In the genomic region with DNA sequence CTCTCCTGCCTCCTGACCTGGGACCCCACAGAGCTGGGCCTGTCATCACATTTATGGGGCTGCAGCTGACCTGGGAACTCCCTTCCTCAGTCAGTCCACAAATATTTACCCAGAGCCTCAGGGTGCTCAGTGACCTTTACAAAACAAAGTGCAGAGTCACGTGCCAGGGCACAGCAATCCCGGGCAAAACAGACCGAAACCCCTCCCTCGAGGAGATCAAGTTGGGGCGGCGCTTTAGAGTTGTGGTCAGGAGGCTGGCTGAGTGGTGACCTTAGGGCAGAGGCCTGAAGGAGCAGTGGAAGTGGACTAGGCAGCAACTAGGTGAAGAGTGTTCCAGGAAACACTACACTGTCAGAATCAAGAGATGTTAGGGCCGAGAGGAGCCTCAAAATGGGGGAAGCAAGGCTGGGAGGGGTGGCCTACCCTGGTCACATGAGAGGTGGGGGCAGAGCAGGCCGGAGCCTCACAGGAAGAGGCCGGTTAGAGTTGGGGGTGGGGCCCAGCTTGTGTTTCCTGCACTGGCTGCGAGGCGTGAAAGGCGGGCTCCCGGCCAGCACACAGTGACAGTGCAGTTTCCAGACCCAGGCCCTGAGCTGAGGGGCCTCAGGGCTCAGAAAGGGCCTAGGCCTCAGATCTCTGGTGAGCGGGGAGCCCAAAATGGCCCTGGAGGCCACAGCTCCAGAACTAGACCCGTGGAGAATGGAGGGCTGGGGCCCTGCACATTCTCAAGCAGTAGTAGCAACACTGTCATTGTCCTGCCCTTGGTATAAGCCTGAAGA, we compare ENCODE assay signal across 8 cellular contexts. TPM values are rescaled to one million over a fixed set of nuclear protein-coding genes. Genes with fewer than 3 reads are reported as not detected.
DNase-seq lines count a peak whose midpoint lies in the region; ATAC-seq and TF ChIP-seq lines count a peak whose summit lies in the region.

No MANE protein-coding gene starts in this region.

- peaks cover 53 to 77% (median 62%) of the 10 kb centered on the region in 3 donors for H3K4me1 Mint-ChIP-seq in T-cell

- H3K4me3 Mint-ChIP-seq in T-cell = peak overlapping the region; percentile 91 to 100 (median 98)

- H3K9me3 Mint-ChIP-seq in T-cell = no peaks in the 10 kb centered on the region

- H3K9me3 ChIP-seq in right atrium auricular region (no peaks in the 10 kb centered on the region), vagina (no peaks in the 10 kb centered on the region)

- intact Hi-C loops in vagina (cut with DNase I) = loop anchor here (5.0 kb wide), 1 partner anchor 37 kb away; a partner anchor contains a TSS

- H3K27me3 ChIP-seq in right atrium auricular region = no peaks in the 10 kb centered on the region
- H3K27me3 ChIP-seq in vagina = no peaks in the 10 kb centered on the region

- H3K4me3 ChIP-seq in GM12875 (ENCODE audit: low read depth, low read length) (peak overlapping the region; percentile 44), right atrium auricular region (peak overlapping the region; percentile 79 to 95), vagina (peak overlapping the region; percentile 58 to 96)

- CTCF ChIA-PET in T-cell (lab: Charles Lee) = interaction anchor here (0.6 to 3.6 kb wide), 8 partner anchors 14 to 90 kb away, joined by 3 to 30 read pairs (median 4); a partner anchor contains a TSS

- H3K36me3 ChIP-seq in right atrium auricular region (peaks cover 9% of the 10 kb centered on the region), vagina (peaks cover 0 to 5% of the 10 kb centered on the region in 2 donors)

- peak in 1 of 2 donors; percentile 31 for TF ChIP-seq POLR2A in vagina (IDR thresholded peaks at IDR 0.05)

- H3K4me1 ChIP-seq in right atrium auricular region (peaks cover 0 to 67% of the 10 kb centered on the region in 2 donors), vagina (peaks cover 55% of the 10 kb centered on the region)

- ATAC-seq in HG02759 (IDR thresholded peaks at IDR 0.05; ENCODE audit: unreplicated experiment) = peak; percentile 43
- ATAC-seq in T-cell (replicated peaks in 1 of 4) = peak; percentile 3 to 33 (median 18)

- H3K27ac ChIP-seq in angular gyrus (ENCODE audit: low read depth, low read length) (peak overlapping the region; percentile 100), right atrium auricular region (peak overlapping the region; percentile 99), vagina (peak overlapping the region; percentile 99)

- DNase-seq in NCI-H1436 (lab: John Stamatoyannopoulos, UW) (peak; percentile 90), T-cell (peak; percentile 50 to 84 (median 69)), right atrium auricular region (ENCODE audit: low spot score) (peak; percentile 99), pulmonary artery endothelial cell (ENCODE audit: low read depth, low spot score) (peak; percentile 95), vagina (ENCODE audit: extremely low spot score in 2 of 2) (peak; percentile 99)

- no peaks in the 10 kb centered on the region for H3K27me3 Mint-ChIP-seq in T-cell

- peaks cover 14% of the 10 kb centered on the region for H3K36me3 Mint-ChIP-seq in T-cell

- POLR2A ChIA-PET in T-cell (lab: Charles Lee) = interaction anchor here (0.5 to 12.1 kb wide), 8 partner anchors 11 to 147 kb away, joined by 3 to 306 read pairs (median 8); a partner anchor contains a TSS

- TF ChIP-seq CTCF in GM12875 (IDR thresholded peaks at IDR 0.05; ENCODE audit: borderline replicate concordance, insufficient read depth, low read depth, low read length) (no peak), right atrium auricular region (IDR thresholded peaks at IDR 0.05) (no peak), vagina (IDR thresholded peaks at IDR 0.05) (no peak)

- peak overlapping the region; percentile 98 to 99 for H3K27ac Mint-ChIP-seq in T-cell

RNA-seq across cellular contexts. Expression of a gene that starts 3.7 kb away (rescaled TPM):
- 1,000 to 10,000 TPM in 1 of 5 donors, 100 to 1,000 TPM in 4; 368 to 1,017 (median 906) TPM for total RNA-seq in T-cell
- 10 to 100 TPM; 43.7 to 52.5 TPM for total RNA-seq in right atrium auricular region
- total RNA-seq in pulmonary artery endothelial cell = 64.8 and 99.3 TPM in 2 replicates
- 857 TPM for total RNA-seq in vagina

RNA-seq across cellular contexts. Expression of a gene that starts 32.4 kb away (rescaled TPM):
- total RNA-seq in T-cell (10 to 100 TPM; 35.6 to 79.1 (median 77.8) TPM), right atrium auricular region (10 to 100 TPM; 10.2 to 23.8 TPM), pulmonary artery endothelial cell (78.5 and 80.6 TPM in 2 replicates), vagina (53.3 TPM)

RNA-seq across cellular contexts. Expression of a gene that starts 36.4 kb away (rescaled TPM):
- 10 to 100 TPM; 18.7 to 72.2 (median 22.6) TPM for total RNA-seq in T-cell
- total RNA-seq in right atrium auricular region = 1 to 10 TPM; 2.6 to 3.3 TPM
- 1.3 and 1.4 TPM in 2 replicates for total RNA-seq in pulmonary artery endothelial cell
- total RNA-seq in vagina = 2.2 TPM

Comparison
In these comparisons a context has a peak if more than half of its experiments do, and no peak if none do; other contexts are left out.
1. Peak in every context shown above with its lines: DNase-seq, ATAC-seq, H3K4me3 ChIP-seq and H3K27ac ChIP-seq.